Comparison of ENCODE assay signal across 29 cellular contexts in genomic region chr3:29456901-29457300, GRCh38.
"Had no signal": no experiment of that assay in that cellular context is flagged by ENCODE, and none has a peak within 500 bp of the region (broad histone marks: within the 10 kb centered on the region; RNA-seq: fewer than 3 reads in every experiment).

No MANE protein-coding gene starts in this region.

- H3K36me3 ChIP-seq: brain microvascular endothelial cell, cardiac muscle cell, colonic mucosa, esophagus squamous epithelium, gastrocnemius medialis had no signal

- H3K27me3 ChIP-seq: brain microvascular endothelial cell, cardiac muscle cell, colonic mucosa, esophagus squamous epithelium, gastrocnemius medialis, heart right ventricle had no signal

- H3K4me3 Mint-ChIP-seq: activated CD4-positive, alpha-beta memory T cell treated with anti-CD3 and anti-CD28 coated beads, Interleukin-2, amount 10 ng/mL, durations not matched to agents 7 days and 5 days; activated CD4-positive, alpha-beta T cell treated with anti-CD3 and anti-CD28 coated beads, Interleukin-2, amount 10 ng/mL, durations not matched to agents 7 days and 5 days; activated naive CD8-positive, alpha-beta T cell; activated T-cell treated with anti-CD3 and anti-CD28 coated beads, Interleukin-2, amount 50 U/mL, for 24 hours; activated T-cell treated with anti-CD3 and anti-CD28 coated beads, Interleukin-2, amount 50 U/mL, for 72 hours had no signal

- FAIRE-seq: astrocyte, endometrium, endothelial cell of umbilical vein had no signal

- H3K9me3 Mint-ChIP-seq: activated CD4-positive, alpha-beta T cell treated with anti-CD3 and anti-CD28 coated beads, Interleukin-2, amount 10 ng/mL, durations not matched to agents 7 days and 5 days; activated T-cell treated with anti-CD3 and anti-CD28 coated beads, Interleukin-2, amount 50 U/mL, for 24 hours; activated T-cell treated with anti-CD3 and anti-CD28 coated beads, Interleukin-2, amount 50 U/mL, for 72 hours had no signal

- H3K27ac ChIP-seq: brain microvascular endothelial cell, cardiac muscle cell, colonic mucosa, esophagus squamous epithelium, gastrocnemius medialis, heart right ventricle had no signal

- H3K36me3 Mint-ChIP-seq: activated naive CD8-positive, alpha-beta T cell had no signal

- H3K4me3 ChIP-seq: cardiac muscle cell, colonic mucosa, esophagus squamous epithelium, gastrocnemius medialis, heart right ventricle had no signal

- ATAC-seq: activated T-cell treated with anti-CD3 and anti-CD28 coated beads, Interleukin-2, amount 50 U/mL, for 72 hours; gastrocnemius medialis; heart right ventricle had no signal

- H3K4me1 Mint-ChIP-seq: activated CD4-positive, alpha-beta memory T cell treated with anti-CD3 and anti-CD28 coated beads, Interleukin-2, amount 10 ng/mL, durations not matched to agents 7 days and 5 days; activated CD4-positive, alpha-beta T cell treated with anti-CD3 and anti-CD28 coated beads, Interleukin-2, amount 10 ng/mL, durations not matched to agents 7 days and 5 days had no signal

- H3K27me3 Mint-ChIP-seq: activated CD4-positive, alpha-beta memory T cell treated with anti-CD3 and anti-CD28 coated beads, Interleukin-2, amount 10 ng/mL, durations not matched to agents 7 days and 5 days; activated CD4-positive, alpha-beta T cell treated with anti-CD3 and anti-CD28 coated beads, Interleukin-2, amount 10 ng/mL, durations not matched to agents 7 days and 5 days; activated naive CD8-positive, alpha-beta T cell; activated T-cell treated with anti-CD3 and anti-CD28 coated beads, Interleukin-2, amount 50 U/mL, for 24 hours had no signal

- DNase-seq: activated CD4-positive, alpha-beta memory T cell treated with anti-CD3 and anti-CD28 coated beads, Interleukin-2, amount 10 ng/mL, durations not matched to agents 7 days and 5 days; activated CD4-positive, alpha-beta T cell treated with anti-CD3 and anti-CD28 coated beads for 1 hour; activated CD4-positive, alpha-beta T cell treated with anti-CD3 and anti-CD28 coated beads for 4 hours; activated CD4-positive, alpha-beta T cell treated with anti-CD3 and anti-CD28 coated beads, Interleukin-2, amount 10 ng/mL, durations not matched to agents 7 days and 5 days; activated CD4-positive, alpha-beta T cell treated with anti-CD3 and anti-CD28 coated beads, Interleukin-2, amount 50 U/mL, for 4 hours; activated CD8-positive, alpha-beta memory T cell treated with anti-CD3 and anti-CD28 coated beads, Interleukin-2, amount 50 U/mL, for 48 hours; activated gamma-delta T cell; activated naive CD4-positive, alpha-beta T cell treated with anti-CD3 and anti-CD28 coated beads, Interleukin-2, amount 50 U/mL, for 16 hours; activated naive CD4-positive, alpha-beta T cell treated with Interleukin-2 at 50 U/mL for 16 hours; activated T-cell treated with anti-CD3 and anti-CD28 coated beads for 4 hours; activated T-cell treated with anti-CD3 and anti-CD28 coated beads, Interleukin-2, amount 50 U/mL, for 24 hours; activated T-cell treated with anti-CD3 and anti-CD28 coated beads, Interleukin-2, amount 50 U/mL, for 72 hours; amniotic stem cell; anterior cingulate cortex; brain microvascular endothelial cell; central memory CD4-positive, alpha-beta T cell; cerebellar nuclear complex; colonic mucosa; effector CD8-positive, alpha-beta T cell; erythroblast; esophagus squamous epithelium; gastrocnemius medialis; heart right ventricle; T-helper 2 cell had no signal

- H3K9me3 ChIP-seq: colonic mucosa, esophagus squamous epithelium, gastrocnemius medialis, heart right ventricle had no signal

- H3K27ac Mint-ChIP-seq: activated CD4-positive, alpha-beta memory T cell treated with anti-CD3 and anti-CD28 coated beads, Interleukin-2, amount 10 ng/mL, durations not matched to agents 7 days and 5 days; activated CD4-positive, alpha-beta T cell treated with anti-CD3 and anti-CD28 coated beads, Interleukin-2, amount 10 ng/mL, durations not matched to agents 7 days and 5 days; activated naive CD8-positive, alpha-beta T cell; activated T-cell treated with anti-CD3 and anti-CD28 coated beads, Interleukin-2, amount 50 U/mL, for 24 hours; activated T-cell treated with anti-CD3 and anti-CD28 coated beads, Interleukin-2, amount 50 U/mL, for 72 hours had no signal

- H3K4me1 ChIP-seq: colonic mucosa had no signal
